7 cellular contexts compared by ENCODE assay signal in the genomic region with DNA sequence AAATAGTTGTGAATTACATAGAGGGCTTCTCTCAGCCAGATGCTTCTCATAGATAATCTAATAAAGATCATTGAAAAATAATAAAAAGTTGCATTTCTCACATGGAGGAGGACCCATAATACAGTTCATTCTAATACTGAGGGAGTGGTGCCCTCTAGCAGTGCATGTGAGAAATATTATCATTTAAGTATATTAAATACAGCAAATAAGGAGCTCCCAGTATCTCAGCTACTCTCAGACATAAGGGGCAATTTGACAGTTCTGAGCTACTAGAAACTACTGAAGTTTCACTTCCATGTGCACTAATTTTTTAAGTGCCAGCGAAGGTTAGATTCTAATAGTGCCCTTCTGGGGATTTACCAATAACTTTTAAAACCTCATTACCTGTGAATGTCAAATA.
DNase-seq lines count a peak whose midpoint lies in the region; FAIRE-seq and TF ChIP-seq lines count a peak whose summit lies in the region.

No MANE protein-coding gene starts in this region.

- H3F3A ChIP-seq in GM23248 (ENCODE audit: insufficient read depth) (no peaks in the 10 kb centered on the region), MM.1S (ENCODE audit: insufficient read depth, low read length) (no peaks in the 10 kb centered on the region)

- no peaks in the 10 kb centered on the region for H3K36me3 Mint-ChIP-seq in astrocyte (ENCODE audit: low read depth, unreplicated experiment)

- no peaks in the 10 kb centered on the region for H3K27me3 Mint-ChIP-seq in astrocyte (ENCODE audit: low read depth, unreplicated experiment)

- no peaks in the 10 kb centered on the region for H3K4me1 Mint-ChIP-seq in astrocyte (ENCODE audit: low read depth, unreplicated experiment)

- no peak overlapping the region for H3K4ac ChIP-seq in mesenchymal stem cell (ENCODE audit: low read depth in 1 of 2, low read length in 2 of 2)

- peak; percentile 33 for TF ChIP-seq CTCF in MM.1S (IDR thresholded peaks at IDR 0.05; ENCODE audit: low read length)
- peak; percentile 20 for TF ChIP-seq CTCF in astrocyte (IDR thresholded peaks at IDR 0.05; ENCODE audit: insufficient read depth, low read depth, low read length)
- TF ChIP-seq CTCF in coronary artery (IDR thresholded peaks at IDR 0.05) = no peak
- no peak for TF ChIP-seq CTCF in brain microvascular endothelial cell (IDR thresholded peaks at IDR 0.05; ENCODE audit: low read depth, low read length, missing control alignments)

- H3K18ac ChIP-seq in mesenchymal stem cell (ENCODE audit: low read depth in 1 of 2, low read length in 2 of 2) = no peak overlapping the region

- no peaks in the 10 kb centered on the region for H3K36me3 ChIP-seq in GM23248 (ENCODE audit: low read depth)
- H3K36me3 ChIP-seq in MM.1S (replicated peaks; ENCODE audit: insufficient read depth, low read length) = no peaks in the 10 kb centered on the region
- H3K36me3 ChIP-seq in astrocyte (ENCODE audit: insufficient read depth, low read length) = no peaks in the 10 kb centered on the region
- H3K36me3 ChIP-seq in mesenchymal stem cell (ENCODE audit: control insufficient read depth in 1 of 2, insufficient read depth in 2 of 2, low read depth in 1 of 2, low read length in 2 of 2) = no peaks in the 10 kb centered on the region
- no peaks in the 10 kb centered on the region for H3K36me3 ChIP-seq in brain microvascular endothelial cell (replicated peaks)

- H3K14ac ChIP-seq in mesenchymal stem cell (ENCODE audit: low read length in 2 of 2) = no peak overlapping the region

- H3K4me3 Mint-ChIP-seq in astrocyte (ENCODE audit: unreplicated experiment) = no peak overlapping the region

- no peak overlapping the region for H2AFZ ChIP-seq in GM23248
- H2AFZ ChIP-seq in MM.1S (ENCODE audit: low read length) = no peak overlapping the region
- H2AFZ ChIP-seq in astrocyte (ENCODE audit: low read depth, low read length) = no peak overlapping the region
- H2AFZ ChIP-seq in mesenchymal stem cell (ENCODE audit: low read depth, low read length) = no peak overlapping the region

- H3K27ac ChIP-seq in GM23248 (no peak overlapping the region), MM.1S (ENCODE audit: low read length) (no peak overlapping the region), astrocyte (ENCODE audit: low read depth, low read length) (no peak overlapping the region), mesenchymal stem cell (ENCODE audit: low read length, poor library complexity, severe bottlenecking) (no peak overlapping the region), coronary artery (no peak overlapping the region), brain microvascular endothelial cell (no peak overlapping the region)

- no peak overlapping the region for H3K4me2 ChIP-seq in GM23248 (ENCODE audit: unreplicated experiment)
- H3K4me2 ChIP-seq in MM.1S (ENCODE audit: low read depth, low read length) = peak overlapping the region; percentile 49; the same call in 1 of the 2 replicates
- no peak overlapping the region for H3K4me2 ChIP-seq in astrocyte (ENCODE audit: low read length)
- H3K4me2 ChIP-seq in mesenchymal stem cell (ENCODE audit: low read length, poor library complexity, severe bottlenecking) = no peak overlapping the region

- no peaks in the 10 kb centered on the region for H4K20me1 ChIP-seq in GM23248 (ENCODE audit: insufficient read depth)
- H4K20me1 ChIP-seq in MM.1S (ENCODE audit: insufficient read depth, low read length) = no peaks in the 10 kb centered on the region
- H4K20me1 ChIP-seq in astrocyte (ENCODE audit: insufficient read depth, low read length) = no peaks in the 10 kb centered on the region

- H4K91ac ChIP-seq in mesenchymal stem cell (ENCODE audit: low read length) = no peak overlapping the region

- H2BK12ac ChIP-seq in mesenchymal stem cell (ENCODE audit: low read length in 2 of 2) = no peak overlapping the region

- H3K27me3 ChIP-seq in GM23248 (replicated peaks; ENCODE audit: insufficient read depth) (no peaks in the 10 kb centered on the region), MM.1S (replicated peaks; ENCODE audit: insufficient read depth, low read length) (no peaks in the 10 kb centered on the region), astrocyte (ENCODE audit: insufficient read depth, low read length) (no peaks in the 10 kb centered on the region), mesenchymal stem cell (ENCODE audit: control insufficient read depth in 1 of 2, insufficient read depth in 1 of 2, low read length in 2 of 2) (no peaks in the 10 kb centered on the region), brain microvascular endothelial cell (replicated peaks) (no peaks in the 10 kb centered on the region)

- H3K4me3 ChIP-seq in GM23248 = no peak overlapping the region
- H3K4me3 ChIP-seq in MM.1S (ENCODE audit: low read length) = no peak overlapping the region
- H3K4me3 ChIP-seq in astrocyte (ENCODE audit: insufficient read depth, low read depth, low read length) = no peak overlapping the region
- no peak overlapping the region for H3K4me3 ChIP-seq in mesenchymal stem cell (ENCODE audit: insufficient read depth in 1 of 2, low read depth in 1 of 2, low read length in 2 of 2)
- no peak overlapping the region for H3K4me3 ChIP-seq in coronary artery
- no peak overlapping the region for H3K4me3 ChIP-seq in brain microvascular endothelial cell (ENCODE audit: low read depth, low read length)

- H3K27ac Mint-ChIP-seq in astrocyte (ENCODE audit: unreplicated experiment) = no peak overlapping the region

- H2BK15ac ChIP-seq in mesenchymal stem cell (ENCODE audit: low read depth, poor library complexity, severe bottlenecking) = no peak overlapping the region

- FAIRE-seq in GM18507 (lab: Jason Lieb, UNC) (peak; percentile 12), astrocyte (lab: Jason Lieb, UNC) (no peak)

- H2AK5ac ChIP-seq in mesenchymal stem cell (ENCODE audit: low read length, severe bottlenecking) = no peak overlapping the region

- 13 to 24% methylated on average over 1 of the region's 1 CpG for WGBS in GM23248 (ENCODE audit: low coverage in 1 of 2, low lambda C conversion rate in 2 of 2, missing lambda C conversion rate in 2 of 2), 2 experiments
- whole genome bisulfite sequencing in mesenchymal stem cell = no CpG with 5 or more reads among the region's 1 CpG

- no peak overlapping the region for H2BK120ac ChIP-seq in mesenchymal stem cell (ENCODE audit: low read depth, low read length)

- H3K4me1 ChIP-seq in GM23248 (ENCODE audit: insufficient read depth) (no peaks in the 10 kb centered on the region), MM.1S (ENCODE audit: low read length) (0 out of 2 replicates have a peak, but pooled peaks cover 4% of the 10 kb centered on the region), astrocyte (ENCODE audit: insufficient read depth, low read length) (no peaks in the 10 kb centered on the region), mesenchymal stem cell (ENCODE audit: control insufficient read depth, insufficient read depth, low read depth, low read length) (no peaks in the 10 kb centered on the region)

- H3K9me2 ChIP-seq in GM23248 (ENCODE audit: insufficient read depth) (no peaks in the 10 kb centered on the region), MM.1S (replicated peaks; ENCODE audit: insufficient read depth, low read length) (no peaks in the 10 kb centered on the region)

- H3K23ac ChIP-seq in mesenchymal stem cell (ENCODE audit: low read length in 2 of 2) = no peak overlapping the region

- no peaks in the 10 kb centered on the region for H3K79me1 ChIP-seq in mesenchymal stem cell (replicated peaks; ENCODE audit: low read length, poor library complexity, severe bottlenecking)

- no peak overlapping the region for H4K8ac ChIP-seq in mesenchymal stem cell (ENCODE audit: low read length)

- DNase-seq in GM18507 (ENCODE audit: extremely low spot score, insufficient read length, low read depth) (no peak), GM23248 (peak; percentile 5), MM.1S (peak; percentile 59), astrocyte (ENCODE audit: low read depth) (no peak), mesenchymal stem cell (peak; percentile 53), coronary artery (ENCODE audit: low spot score) (no peak), brain microvascular endothelial cell (no peak)

- no peaks in the 10 kb centered on the region for H3K9me3 ChIP-seq in GM23248 (ENCODE audit: low read depth)
- H3K9me3 ChIP-seq in MM.1S (replicated peaks; ENCODE audit: insufficient read depth, low read length) = no peaks in the 10 kb centered on the region
- peaks cover 4% of the 10 kb centered on the region for H3K9me3 ChIP-seq in astrocyte (ENCODE audit: insufficient read depth, low read depth, low read length)
- no peaks in the 10 kb centered on the region for H3K9me3 ChIP-seq in mesenchymal stem cell (ENCODE audit: control insufficient read depth, low read length)

- H3K9ac ChIP-seq in GM23248 (no peak overlapping the region), MM.1S (ENCODE audit: low read length) (no peak overlapping the region), astrocyte (ENCODE audit: low read length) (no peak overlapping the region), mesenchymal stem cell (ENCODE audit: low read length) (no peak overlapping the region)

- H3K79me2 ChIP-seq in GM23248 (ENCODE audit: insufficient read depth) (no peaks in the 10 kb centered on the region), MM.1S (ENCODE audit: low read length) (no peaks in the 10 kb centered on the region), astrocyte (ENCODE audit: insufficient read depth, low read length) (no peaks in the 10 kb centered on the region)

- H3K9me3 Mint-ChIP-seq in astrocyte (ENCODE audit: unreplicated experiment) = no peaks in the 10 kb centered on the region

- in situ Hi-C loops in GM23248 (cut with MboI) = no loop called here
- in situ Hi-C loops in brain microvascular endothelial cell (cut with HindIII; ENCODE audit: low pct_ligation_motif_present, low sequenced_read_pairs) = no loop called here

- H2BK5ac ChIP-seq in mesenchymal stem cell (ENCODE audit: low read depth, low read length, poor library complexity, severe bottlenecking) = no peak overlapping the region

Comparison
In these comparisons a context has a peak if more than half of its experiments do, and no peak if none do; other contexts are left out.
1. DNase-seq: peak in GM23248 (single experiment), MM.1S (single experiment) and mesenchymal stem cell (single experiment); none in GM18507 (single experiment), astrocyte (single experiment), coronary artery (single experiment) and brain microvascular endothelial cell (single experiment).
2. CTCF ChIP-seq: peak in MM.1S (single experiment) and astrocyte (single experiment); none in coronary artery (single experiment) and brain microvascular endothelial cell (single experiment).